ENCODE assay signal across 21 cellular contexts in the genomic region with DNA sequence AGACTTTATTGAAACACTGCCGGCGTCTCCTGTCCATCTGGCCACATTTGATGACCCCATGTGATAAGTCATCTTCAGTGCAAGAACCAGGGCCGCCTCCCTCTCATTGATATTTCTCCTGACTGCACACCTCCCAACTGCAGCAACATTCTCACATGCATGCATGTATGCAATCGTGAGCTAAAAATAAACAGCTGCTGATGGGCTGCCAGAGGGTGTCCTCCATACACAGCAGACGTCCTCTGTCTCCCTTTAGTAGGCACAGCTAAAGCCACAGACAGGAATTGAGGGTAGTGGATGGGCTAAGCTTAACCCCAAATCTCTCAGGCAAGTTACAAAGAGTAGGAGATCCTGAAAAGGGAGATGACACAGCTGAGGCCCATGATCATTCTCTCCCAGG.
"Had no signal": no experiment of that assay in that cellular context is flagged by ENCODE, and none has a peak within 500 bp of the region (broad histone marks: within the 10 kb centered on the region; RNA-seq: fewer than 3 reads in every experiment).

No MANE protein-coding gene starts in this region.

- H3K27ac Mint-ChIP-seq: activated B cell treated with CpG ODN at 0.5 μM for 24 hours; activated CD4-positive, alpha-beta T cell treated with anti-CD3 and anti-CD28 coated beads for 36 hours; activated naive CD8-positive, alpha-beta T cell treated with anti-CD3 and anti-CD28 coated beads, Interleukin-2, amount 10 ng/mL, durations not matched to agents 7 days and 5 days; immature natural killer cell; natural killer cell had no signal

- DNase-seq: activated B cell treated with CpG ODN at 0.5 μM for 24 hours; activated CD4-positive, alpha-beta T cell treated with anti-CD3 and anti-CD28 coated beads, Interleukin-2, amount 50 U/mL, for 4 hours; activated CD8-positive, alpha-beta memory T cell treated with anti-CD3 and anti-CD28 coated beads, Interleukin-2, amount 50 U/mL, for 48 hours; activated naive CD4-positive, alpha-beta T cell treated with Interleukin-2 at 50 U/mL for 16 hours; activated naive CD8-positive, alpha-beta T cell treated with anti-CD3 and anti-CD28 coated beads, Interleukin-2, amount 10 ng/mL, durations not matched to agents 7 days and 5 days; activated T-cell treated with anti-CD3 and anti-CD28 coated beads, Interleukin-2, amount 50 U/mL, for 48 hours; amniotic stem cell; cerebellar nuclear complex; immature natural killer cell; left lung; midbrain; natural killer cell; occipital lobe; spleen; stimulated activated CD4-positive, alpha-beta T cell treated with anti-CD3 and anti-CD28 coated beads, Interleukin-4, amount 100 ng/mL, for 24 hours; stimulated activated naive CD8-positive, alpha-beta T cell treated with anti-CD3 and anti-CD28 coated beads, Interleukin-15, Interleukin-2, amounts not matched to agents 100 U/mL and 50 U/mL, for 24 hours; T1000; thyroid gland had no signal

- H3K9me3 ChIP-seq: left lung, spleen, thyroid gland had no signal

- H3K36me3 Mint-ChIP-seq: immature natural killer cell, natural killer cell had no signal

- H3K9me3 Mint-ChIP-seq: activated naive CD8-positive, alpha-beta T cell treated with anti-CD3 and anti-CD28 coated beads, Interleukin-2, amount 10 ng/mL, durations not matched to agents 7 days and 5 days; natural killer cell had no signal

- H3K36me3 ChIP-seq: left lung, spleen, thyroid gland had no signal

- H3K4me3 Mint-ChIP-seq: activated B cell treated with CpG ODN at 0.5 μM for 24 hours; activated CD4-positive, alpha-beta T cell treated with anti-CD3 and anti-CD28 coated beads for 36 hours; activated naive CD8-positive, alpha-beta T cell treated with anti-CD3 and anti-CD28 coated beads, Interleukin-2, amount 10 ng/mL, durations not matched to agents 7 days and 5 days; immature natural killer cell; natural killer cell had no signal

- H3K4me3 ChIP-seq: coronary artery, left lung, spleen, thyroid gland had no signal

- H3K27ac ChIP-seq: coronary artery, epithelial cell of prostate, left lung, spleen, thyroid gland had no signal

- ATAC-seq: left lung; natural killer cell; stimulated activated naive CD8-positive, alpha-beta T cell treated with anti-CD3 and anti-CD28 coated beads, Interleukin-15, Interleukin-2, amounts not matched to agents 100 U/mL and 50 U/mL, for 24 hours had no signal
